Comparison of ENCODE assay signal across 23 cellular contexts in the genomic region with DNA sequence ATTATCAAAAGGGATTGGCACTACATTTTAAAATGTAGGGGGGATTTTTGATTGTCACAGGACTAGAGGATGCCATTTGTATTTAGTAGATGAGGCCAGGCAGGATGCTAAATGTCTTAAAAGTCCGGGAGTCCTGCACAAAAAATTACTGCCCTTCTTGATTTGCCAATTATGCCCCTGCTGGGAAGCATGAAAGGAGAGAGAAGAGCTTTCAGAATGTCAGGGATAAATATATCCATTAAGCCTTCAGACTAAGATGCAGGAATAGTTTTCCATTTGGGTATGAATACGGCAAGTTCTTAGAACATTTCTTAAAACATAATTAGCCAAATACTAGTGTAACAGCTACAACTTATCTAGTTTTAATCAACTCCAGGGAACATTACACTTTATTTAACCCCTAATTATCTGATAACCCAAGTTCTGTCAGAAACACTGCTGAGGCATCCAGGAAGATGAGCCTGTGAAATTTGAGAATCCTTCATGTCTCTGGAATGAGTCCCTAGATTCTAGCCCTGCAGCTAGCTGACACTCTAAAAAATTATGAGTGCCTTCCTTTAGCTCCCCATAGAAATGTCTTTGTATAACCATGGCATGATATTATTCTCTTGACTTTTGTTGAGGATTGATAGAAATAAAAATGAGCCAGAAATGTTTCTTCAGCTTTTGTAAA. TPM values are rescaled to one million over a fixed set of nuclear protein-coding genes. Genes with fewer than 3 reads are reported as not detected.
A peak's percentile ranks its signal among the peaks of the same experiment; 100 is the strongest.
DNase-seq lines count a peak whose midpoint lies in the region; ATAC-seq and TF ChIP-seq lines count a peak whose summit lies in the region.
"Had no signal": no experiment of that assay in that cellular context is flagged by ENCODE, and none has a peak within 500 bp of the region (broad histone marks: within the 10 kb centered on the region; RNA-seq: fewer than 3 reads in every experiment).

No MANE protein-coding gene starts in this region.

- H3K36me3 Mint-ChIP-seq in activated CD4-positive, alpha-beta T cell treated with anti-CD3 and anti-CD28 coated beads, Interleukin-2, amount 10 ng/mL, durations not matched to agents 24 days and 14 days (ENCODE audit: low read depth) = peaks cover 40% of the 10 kb centered on the region

- peaks cover 12% of the 10 kb centered on the region for H3K36me3 ChIP-seq in IMR-90 (ENCODE audit: control insufficient read depth, insufficient read depth, low read length)
- H3K36me3 ChIP-seq in neural cell (ENCODE audit: insufficient read depth, low read length) = peaks cover 23% of the 10 kb centered on the region
- H3K36me3 ChIP-seq: ovary had no signal

- peaks cover 12% of the 10 kb centered on the region for H3F3A ChIP-seq in neural cell (ENCODE audit: insufficient read depth, low read length, poor library complexity, severe bottlenecking)

- peaks cover 16% of the 10 kb centered on the region for H3K4me1 Mint-ChIP-seq in activated CD4-positive, alpha-beta T cell treated with anti-CD3 and anti-CD28 coated beads, Interleukin-2, amount 10 ng/mL, durations not matched to agents 24 days and 14 days

- H3K4me2 ChIP-seq in IMR-90 (ENCODE audit: low read depth, low read length) (no peak overlapping the region), neural cell (ENCODE audit: low read length) (no peak overlapping the region)

- in situ Hi-C loops in IMR-90 (cut with MboI; ENCODE audit: low sequenced_read_pairs) = no loop called here

- H2AK9ac ChIP-seq in IMR-90 (replicated peaks; ENCODE audit: low read depth, low read length, poor library complexity) = no peak overlapping the region

- H2BK120ac ChIP-seq in IMR-90 (ENCODE audit: low read depth, low read length) = no peak overlapping the region

- no peak overlapping the region for H3K56ac ChIP-seq in IMR-90 (ENCODE audit: extremely low read depth, insufficient read depth, low read length)

- POLR2A ChIA-PET in IMR-90 (lab: Charles Lee; ENCODE audit: unreplicated experiment) = no interaction called here

- no peak overlapping the region for H4K5ac ChIP-seq in IMR-90 (ENCODE audit: low read depth, low read length)

- H3K27me3 Mint-ChIP-seq in activated CD4-positive, alpha-beta T cell treated with anti-CD3 and anti-CD28 coated beads, Interleukin-2, amount 10 ng/mL, durations not matched to agents 24 days and 14 days = no peaks in the 10 kb centered on the region
- H3K27me3 Mint-ChIP-seq: effector memory CD8-positive, alpha-beta T cell had no signal

- CTCF ChIA-PET in IMR-90 (lab: Yijun Ruan, JAX) = no interaction called here

- H3K9me3 Mint-ChIP-seq in activated CD4-positive, alpha-beta T cell treated with anti-CD3 and anti-CD28 coated beads, Interleukin-2, amount 10 ng/mL, durations not matched to agents 24 days and 14 days = peaks cover 4% of the 10 kb centered on the region
- H3K9me3 Mint-ChIP-seq: activated T-cell treated with anti-CD3 and anti-CD28 coated beads, Interleukin-2, amount 50 U/mL, for 72 hours; effector memory CD8-positive, alpha-beta T cell; stimulated activated effector memory CD8-positive, alpha-beta T cell treated with anti-CD3 and anti-CD28 coated beads, Interleukin-12 subunit alpha, Interleukin-12 subunit beta, amount 100 ng/mL, for 72 hours had no signal

- H3K4me3 ChIP-seq in IMR-90 (ENCODE audit: insufficient read depth, low read depth, low read length) (no peak overlapping the region), neural cell (ENCODE audit: low read length) (no peak overlapping the region)
- H3K4me3 ChIP-seq: esophagus squamous epithelium, ovary, suprapubic skin had no signal

- TF ChIP-seq CTCF in IMR-90 (conservative IDR thresholded peaks at IDR 0.05; ENCODE audit: low read depth, low read length) = no peak
- TF ChIP-seq CTCF in neural cell (IDR thresholded peaks at IDR 0.05; ENCODE audit: poor library complexity, severe bottlenecking) = no peak

- WGBS in IMR-90 (ENCODE audit: extremely low coverage in 2 of 2, insufficient read length in 1 of 2), 2 experiments = no CpG with 5 or more reads among the region's 2 CpGs

- intact Hi-C loops in activated CD4-positive, alpha-beta T cell treated with anti-CD3 and anti-CD28 coated beads, Interleukin-2, amount 10 ng/mL, durations not matched to agents 24 days and 14 days (cut with micrococcal nuclease) = no loop called here
- intact Hi-C loops in IMR-90 (cut with micrococcal nuclease) = no loop called here

- no peak overlapping the region for H2BK20ac ChIP-seq in IMR-90 (ENCODE audit: low read depth, low read length)

- H3K27me3 ChIP-seq in IMR-90 (ENCODE audit: control insufficient read depth, insufficient read depth, low read length) (no peaks in the 10 kb centered on the region), neural cell (ENCODE audit: insufficient read depth, low read depth, low read length) (no peaks in the 10 kb centered on the region)
- H3K27me3 ChIP-seq: esophagus squamous epithelium, ovary, suprapubic skin had no signal

- peak; percentile 57 for ATAC-seq in IMR-90 (ENCODE audit: low read depth)
- no peak for ATAC-seq in GM21515 (IDR thresholded peaks at IDR 0.05; ENCODE audit: unreplicated experiment)
- ATAC-seq in GM21526 (IDR thresholded peaks at IDR 0.05; ENCODE audit: low FRiP score, unreplicated experiment) = no peak
- ATAC-seq: effector memory CD8-positive, alpha-beta T cell; sciatic nerve had no signal

- H3K9me3 ChIP-seq in IMR-90 (ENCODE audit: control insufficient read depth, insufficient read depth, low read length) (no peaks in the 10 kb centered on the region), neural cell (ENCODE audit: low read length) (no peaks in the 10 kb centered on the region)
- H3K9me3 ChIP-seq: esophagus squamous epithelium, ovary, suprapubic skin had no signal

- no peak overlapping the region for H4K91ac ChIP-seq in IMR-90 (ENCODE audit: insufficient read depth, low read depth, low read length)

- H2BK15ac ChIP-seq in IMR-90 (ENCODE audit: low read depth, low read length) = no peak overlapping the region

- no peaks in the 10 kb centered on the region for H3K9me2 ChIP-seq in neural cell (ENCODE audit: insufficient read depth, low read length)

- no peak overlapping the region for H3K27ac ChIP-seq in IMR-90 (ENCODE audit: insufficient read depth, low read length)
- no peak overlapping the region for H3K27ac ChIP-seq in neural cell (ENCODE audit: low read length)
- H3K27ac ChIP-seq: esophagus squamous epithelium, HL-60, ovary, suprapubic skin had no signal

- no peak overlapping the region for H3K23ac ChIP-seq in IMR-90 (ENCODE audit: low read depth, low read length)

- no peaks in the 10 kb centered on the region for H3K79me2 ChIP-seq in neural cell (replicated peaks; ENCODE audit: insufficient read depth, low read length)

- H3K27ac Mint-ChIP-seq in activated CD4-positive, alpha-beta T cell treated with anti-CD3 and anti-CD28 coated beads, Interleukin-2, amount 10 ng/mL, durations not matched to agents 24 days and 14 days = no peak overlapping the region
- H3K27ac Mint-ChIP-seq: stimulated activated effector memory CD8-positive, alpha-beta T cell treated with anti-CD3 and anti-CD28 coated beads, Interleukin-12 subunit alpha, Interleukin-12 subunit beta, amount 100 ng/mL, for 72 hours had no signal

- H3K4me3 Mint-ChIP-seq in activated CD4-positive, alpha-beta T cell treated with anti-CD3 and anti-CD28 coated beads, Interleukin-2, amount 10 ng/mL, durations not matched to agents 24 days and 14 days = no peak overlapping the region
- H3K4me3 Mint-ChIP-seq: effector memory CD8-positive, alpha-beta T cell; stimulated activated effector memory CD8-positive, alpha-beta T cell treated with anti-CD3 and anti-CD28 coated beads, Interleukin-12 subunit alpha, Interleukin-12 subunit beta, amount 100 ng/mL, for 72 hours had no signal

- no peak overlapping the region for H3K14ac ChIP-seq in IMR-90 (replicated peaks; ENCODE audit: low read depth, low read length)

- H3K9ac ChIP-seq in IMR-90 (ENCODE audit: low read depth, low read length) (no peak overlapping the region), neural cell (ENCODE audit: low read length) (no peak overlapping the region)

- no TSS peak for BruUV-seq in IMR-90 (replicated peaks; lab: Mats Ljungman, UMichigan)

- H2AK5ac ChIP-seq in IMR-90 (ENCODE audit: low read depth, low read length) = no peak overlapping the region

- no peak overlapping the region for H3K18ac ChIP-seq in IMR-90 (ENCODE audit: low read depth, low read length)

- H4K8ac ChIP-seq in IMR-90 (ENCODE audit: low read depth in 2 of 2, low read length in 2 of 2) = no peak overlapping the region

- TF ChIP-seq POLR2A in IMR-90 (IDR thresholded peaks at IDR 0.05; ENCODE audit: low read depth, low read length) = no peak

- peak; percentile 69 for TF ChIP-seq EP300 in neural cell (conservative IDR thresholded peaks at IDR 0.05; ENCODE audit: poor library complexity, severe bottlenecking)

- H3K4ac ChIP-seq in IMR-90 (ENCODE audit: low read depth, low read length) = no peak overlapping the region

- H4K20me1 ChIP-seq in IMR-90 (ENCODE audit: insufficient read depth, low read length) = no peaks in the 10 kb centered on the region
- no peaks in the 10 kb centered on the region for H4K20me1 ChIP-seq in neural cell (ENCODE audit: insufficient read depth)

- H3K9me1 ChIP-seq in IMR-90 (ENCODE audit: insufficient read depth, low read length) = peaks cover 12% of the 10 kb centered on the region; the same call in 1 of the 2 replicates

- no peak for TF ChIP-seq RAD21 in IMR-90 (IDR thresholded peaks at IDR 0.05; ENCODE audit: low read length)
- TF ChIP-seq RAD21 in neural cell (conservative IDR thresholded peaks at IDR 0.05) = no peak

- H2AFZ ChIP-seq in IMR-90 (replicated peaks; ENCODE audit: low read length, poor library complexity) = no peak overlapping the region
- no peak overlapping the region for H2AFZ ChIP-seq in neural cell (ENCODE audit: low read depth, low read length)

- dilution Hi-C loops in IMR-90 (cut with HindIII; ENCODE audit: low sequenced_read_pairs, unreplicated experiment) = no loop called here

- H2BK5ac ChIP-seq in IMR-90 (ENCODE audit: low read depth, low read length, poor library complexity, severe bottlenecking) = no peak overlapping the region

- no peaks in the 10 kb centered on the region for H3K79me1 ChIP-seq in IMR-90 (ENCODE audit: low read depth in 1 of 2, low read length in 2 of 2)

- peak; percentile 33 for DNase-seq in activated CD4-positive, alpha-beta T cell treated with anti-CD3 and anti-CD28 coated beads, Interleukin-2, amount 10 ng/mL, durations not matched to agents 24 days and 14 days
- no peak for DNase-seq in activated CD4-positive, alpha-beta T cell treated with anti-CD3 and anti-CD28 coated beads, Interleukin-2, amount 50 U/mL, for 48 hours
- peak; percentile 6 for DNase-seq in IMR-90
- peak; percentile 18 for DNase-seq in cerebellar cortex (ENCODE audit: low spot score)
- DNase-seq in stimulated activated CD4-positive, alpha-beta T cell treated with anti-CD3 and anti-CD28 coated beads, Interleukin-15, amount 100 ng/mL, for 24 hours = no peak
- DNase-seq: activated CD8-positive, alpha-beta memory T cell treated with anti-CD3 and anti-CD28 coated beads for 24 hours; activated naive CD4-positive, alpha-beta T cell treated with anti-CD3 and anti-CD28 coated beads, Interleukin-2, amount 50 U/mL, for 16 hours; activated T-cell treated with anti-CD3 and anti-CD28 coated beads, Interleukin-2, amount 50 U/mL, for 72 hours; effector memory CD8-positive, alpha-beta T cell; esophagus squamous epithelium; GDM1; midbrain; NCI-H187; NCI-H446; ovary; T1000 had no signal

- H3K4me1 ChIP-seq in IMR-90 (ENCODE audit: control insufficient read depth, insufficient read depth, low read length) = peaks cover 4% of the 10 kb centered on the region; the same call in 1 of the 2 replicates

RNA-seq across cellular contexts. Expression of gene ITM2B, which starts 34.1 kb away (rescaled TPM):
- 51.7 and 53.1 TPM in 2 replicates for total RNA-seq in activated CD4-positive, alpha-beta T cell treated with anti-CD3 and anti-CD28 coated beads, Interleukin-2, amount 10 ng/mL, durations not matched to agents 24 days and 14 days
- total RNA-seq in IMR-90 (2012; rRNA removed) = 51.1 and 76.9 TPM in 2 replicates
- polyA plus RNA-seq in IMR-90 (2012; rRNA removed) (127 and 158 TPM in 2 replicates), neural cell (201 and 275 TPM in 2 replicates)
- polyA plus RNA-seq in IMR-90 (2012; cell fraction: cytosol; rRNA removed) = 74.9 and 83.1 TPM in 2 replicates
- polyA plus RNA-seq in IMR-90 (2012; cell fraction: nucleus; rRNA removed; ENCODE audit: low replicate concordance) = 22.2 and 62.3 TPM in 2 replicates
- 101 and 113 TPM in 2 replicates for polyA minus RNA-seq in neural cell

RNA-seq across cellular contexts. Expression of gene RB1, which starts 36.4 kb away (rescaled TPM):
- total RNA-seq in activated CD4-positive, alpha-beta T cell treated with anti-CD3 and anti-CD28 coated beads, Interleukin-2, amount 10 ng/mL, durations not matched to agents 24 days and 14 days = 27.3 and 29.0 TPM in 2 replicates
- 15.4 and 23.1 TPM in 2 replicates for total RNA-seq in IMR-90 (2012; rRNA removed)
- polyA plus RNA-seq in IMR-90 (2012; rRNA removed) (8.4 and 11.4 TPM in 2 replicates), neural cell (20.9 and 29.5 TPM in 2 replicates)
- polyA plus RNA-seq in IMR-90 (2012; cell fraction: cytosol; rRNA removed) = 2.6 and 3.3 TPM in 2 replicates
- 2.8 and 9.5 TPM in 2 replicates for polyA plus RNA-seq in IMR-90 (2012; cell fraction: nucleus; rRNA removed; ENCODE audit: low replicate concordance)
- 42.9 and 47.5 TPM in 2 replicates for polyA minus RNA-seq in neural cell

Comparison
In these comparisons a context has a peak if more than half of its experiments do, and no peak if none do; other contexts are left out.
1. DNase-seq: peak in activated CD4-positive, alpha-beta T cell treated with anti-CD3 and anti-CD28 coated beads, Interleukin-2, amount 10 ng/mL, durations not matched to agents 24 days and 14 days (single experiment), IMR-90 (single experiment) and cerebellar cortex (single experiment); none in activated CD4-positive, alpha-beta T cell treated with anti-CD3 and anti-CD28 coated beads, Interleukin-2, amount 50 U/mL, for 48 hours (0 of 2) and stimulated activated CD4-positive, alpha-beta T cell treated with anti-CD3 and anti-CD28 coated beads, Interleukin-15, amount 100 ng/mL, for 24 hours (single experiment).